10 cellular contexts compared by ENCODE assay signal in genomic region chr10:88793747-88794299, GRCh38. TPM values are rescaled to one million over a fixed set of nuclear protein-coding genes. Genes with fewer than 3 reads are reported as not detected.
DNase-seq lines count a peak whose midpoint lies in the region; ATAC-seq, FAIRE-seq and TF ChIP-seq lines count a peak whose summit lies in the region.
"Had no signal": no experiment of that assay in that cellular context is flagged by ENCODE, and none has a peak within 500 bp of the region (broad histone marks: within the 10 kb centered on the region; RNA-seq: fewer than 3 reads in every experiment).

No MANE protein-coding gene starts in this region.

- ATAC-seq in HG03175 (IDR thresholded peaks at IDR 0.05; ENCODE audit: unreplicated experiment) = no peak

- peaks cover 3% of the 10 kb centered on the region for H3K27me3 Mint-ChIP-seq in progenitor cell of endocrine pancreas

- TF ChIP-seq POLR2A in erythroblast (IDR thresholded peaks at IDR 0.05; ENCODE audit: low read length) = no peak

- no peak overlapping the region for H3K4me3 Mint-ChIP-seq in progenitor cell of endocrine pancreas (ENCODE audit: low read depth)

- no peak overlapping the region for H3K27ac Mint-ChIP-seq in progenitor cell of endocrine pancreas

- TF ChIP-seq CTCF in AG10803 (conservative IDR thresholded peaks at IDR 0.05; ENCODE audit: low read length) = no peak
- no peak for TF ChIP-seq CTCF in GM20000 (IDR thresholded peaks at IDR 0.05; ENCODE audit: extremely low read depth, missing control alignments)
- no peak for TF ChIP-seq CTCF in fibroblast of mammary gland (conservative IDR thresholded peaks at IDR 0.05; ENCODE audit: control insufficient read depth, insufficient read depth, low read depth, low read length)
- TF ChIP-seq CTCF in progenitor cell of endocrine pancreas (IDR thresholded peaks at IDR 0.05; ENCODE audit: unreplicated experiment) = no peak

- peak; percentile 25 for DNase-seq in AG10803 (ENCODE audit: low read depth)
- peak; percentile 39 for DNase-seq in GM20000 (ENCODE audit: low spot score)
- peak; percentile 44 for DNase-seq in RCC 7860 (ENCODE audit: low spot score)
- peak; percentile 75 for DNase-seq in fibroblast of mammary gland (ENCODE audit: low read depth)
- DNase-seq in erythroblast (lab: John Stamatoyannopoulos, UW) = no peak
- DNase-seq in progenitor cell of endocrine pancreas (ENCODE audit: low spot score, unreplicated experiment) = no peak
- no peak for DNase-seq in NCI-H2081 (lab: John Stamatoyannopoulos, UW)
- DNase-seq: hippocampal formation had no signal

- no peaks in the 10 kb centered on the region for H3K4me1 Mint-ChIP-seq in progenitor cell of endocrine pancreas (ENCODE audit: low read depth)

- peak; percentile 95 for FAIRE-seq in RCC 7860 (lab: Jason Lieb, UNC)

- H3K4me3 ChIP-seq in AG10803 (ENCODE audit: low read length) (no peak overlapping the region), fibroblast of mammary gland (ENCODE audit: control insufficient read depth, low read depth, low read length) (no peak overlapping the region)

- H3K9me3 Mint-ChIP-seq in progenitor cell of endocrine pancreas (ENCODE audit: low read depth) = no peaks in the 10 kb centered on the region

- no peaks in the 10 kb centered on the region for H3K36me3 Mint-ChIP-seq in progenitor cell of endocrine pancreas (ENCODE audit: insufficient read depth)

RNA-seq across cellular contexts. Expression of gene LIPM, which starts 8.7 kb away (rescaled TPM):
- total RNA-seq in progenitor cell of endocrine pancreas = not detected in 2 replicates
- total RNA-seq: T-helper 2 cell treated with Interferon-gamma antibody and Interleukin-4, amounts not matched to agents 100 ng/mL and 5 ng/mL, for 36 hours had no signal

RNA-seq across cellular contexts. Expression of gene LIPN, which starts 34.0 kb away (rescaled TPM):
- not detected in 2 replicates for total RNA-seq in progenitor cell of endocrine pancreas
- total RNA-seq: T-helper 2 cell treated with Interferon-gamma antibody and Interleukin-4, amounts not matched to agents 100 ng/mL and 5 ng/mL, for 36 hours had no signal

RNA-seq across cellular contexts. Expression of gene ANKRD22, which starts 57.8 kb away (rescaled TPM):
- total RNA-seq in progenitor cell of endocrine pancreas = 0.18 TPM in 1 of 2 replicates, not detected in the other
- total RNA-seq: T-helper 2 cell treated with Interferon-gamma antibody and Interleukin-4, amounts not matched to agents 100 ng/mL and 5 ng/mL, for 36 hours had no signal

Comparison
In these comparisons a context has a peak if more than half of its experiments do, and no peak if none do; other contexts are left out.
1. DNase-seq: peak in AG10803 (single experiment), GM20000 (single experiment), RCC 7860 (single experiment) and fibroblast of mammary gland (single experiment); none in erythroblast (0 of 2), progenitor cell of endocrine pancreas (single experiment) and NCI-H2081 (0 of 2).